Comparison of ENCODE assay signal across 22 cellular contexts in the genomic region with DNA sequence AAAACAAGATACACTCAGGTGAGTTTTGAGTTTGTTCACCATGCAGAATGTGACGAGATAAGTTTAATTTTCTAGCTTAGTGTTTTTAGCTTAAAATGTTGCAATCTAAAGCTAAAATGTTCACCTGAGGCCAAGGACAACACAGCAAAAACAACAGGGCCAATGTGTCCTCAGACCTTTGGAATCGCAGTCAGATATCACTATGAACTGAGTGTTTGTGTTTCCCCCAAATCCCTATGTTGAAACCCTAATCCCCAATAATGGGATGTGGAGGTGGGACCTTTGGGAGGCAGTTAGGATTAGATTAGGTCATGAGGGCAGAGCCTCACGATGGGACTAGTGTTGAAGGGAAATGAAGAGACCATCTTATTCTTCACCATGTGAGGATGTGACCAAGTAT.
DNase-seq lines count a peak whose midpoint lies in the region; ATAC-seq and TF ChIP-seq lines count a peak whose summit lies in the region.
"Had no signal": no experiment of that assay in that cellular context is flagged by ENCODE, and none has a peak within 500 bp of the region (broad histone marks: within the 10 kb centered on the region; RNA-seq: fewer than 3 reads in every experiment).

No MANE protein-coding gene starts in this region.

- H3K9ac ChIP-seq in neuronal stem cell (ENCODE audit: low read depth, low read length, poor library complexity): no peak overlapping the region
- H3K9ac ChIP-seq: BLaER1, GM23248 had no signal

- DNase-seq in GM23338 (ENCODE audit: low spot score) (no peak), endothelial cell (ENCODE audit: low spot score) (no peak), left lobe of liver (ENCODE audit: low spot score) (peak; percentile 70), A673 (ENCODE audit: low spot score) (no peak), dorsolateral prefrontal cortex (no peak), neuronal stem cell (ENCODE audit: low spot score) (no peak)
- DNase-seq: CD4-positive, alpha-beta memory T cell; DMS153; DMS79; GDM1; GM23248; H7; HFFc6 had no signal

- peaks cover 10% of the 10 kb centered on the region for H3F3A ChIP-seq in GM23338 (replicated peaks; ENCODE audit: low read depth)

- H2AFZ ChIP-seq in GM23338 (no peak overlapping the region), neuronal stem cell (ENCODE audit: low read length) (no peak overlapping the region)
- H2AFZ ChIP-seq: GM23248 had no signal

- H3K27me3 Mint-ChIP-seq in GM23338 (ENCODE audit: insufficient read depth, low read depth, poor library complexity): peaks cover 6% of the 10 kb centered on the region
- H3K27me3 Mint-ChIP-seq in endothelial cell (ENCODE audit: unreplicated experiment): peaks cover 5% of the 10 kb centered on the region
- H3K27me3 Mint-ChIP-seq: CD4-positive, alpha-beta memory T cell; IgD-negative memory B cell had no signal

- no TSS peak for BruUV-seq in A673 (replicated peaks; lab: Mats Ljungman, UMichigan)

- H3K36me3 Mint-ChIP-seq in GM23338 (ENCODE audit: low read depth): peaks cover 44% of the 10 kb centered on the region
- H3K36me3 Mint-ChIP-seq in endothelial cell (ENCODE audit: low read depth, unreplicated experiment): peaks cover 37% of the 10 kb centered on the region

- H2BK15ac ChIP-seq in neuronal stem cell (ENCODE audit: low read length): no peak overlapping the region

- no peak overlapping the region for H2AK5ac ChIP-seq in neuronal stem cell (ENCODE audit: low read depth, low read length)

- no peak overlapping the region for H3K4ac ChIP-seq in neuronal stem cell (ENCODE audit: low read length)

- CTCF ChIA-PET in A673 (lab: Charles Lee): no interaction called here

- H3K4me1 ChIP-seq in GM23338 (ENCODE audit: insufficient read depth) (no peaks in the 10 kb centered on the region), mesodermal cell (ENCODE audit: control insufficient read depth, insufficient read depth, low read length, poor library complexity, severe bottlenecking) (peaks cover 4% of the 10 kb centered on the region), A673 (ENCODE audit: insufficient read depth, low read length, poor library complexity, severe bottlenecking) (no peaks in the 10 kb centered on the region), neuronal stem cell (ENCODE audit: control insufficient read depth in 2 of 2, insufficient read depth in 1 of 2, low read depth in 1 of 2, low read length in 2 of 2) (no peaks in the 10 kb centered on the region)
- H3K4me1 ChIP-seq: A549 had no signal

- 0 out of 2 replicates have a peak overlapping the region, but pooled peaks have one; percentile 36 for H3K27ac ChIP-seq in GM23338 (ENCODE audit: low read depth)
- peak overlapping the region; percentile 16 for H3K27ac ChIP-seq in mesodermal cell (ENCODE audit: low read depth, low read length, severe bottlenecking)
- no peak overlapping the region for H3K27ac ChIP-seq in A673 (ENCODE audit: low read depth, low read length, poor library complexity, severe bottlenecking)
- peak overlapping the region in 6 of 59 donors; percentile 0 to 60 (median 19) for H3K27ac ChIP-seq in dorsolateral prefrontal cortex
- H3K27ac ChIP-seq in neuronal stem cell (replicated peaks; ENCODE audit: low read length): no peak overlapping the region
- H3K27ac ChIP-seq: 22Rv1, A549, BLaER1, GM23248, HL-60 had no signal

- H4K20me1 ChIP-seq in GM23338 (replicated peaks; ENCODE audit: insufficient read depth): no peaks in the 10 kb centered on the region
- H4K20me1 ChIP-seq: BLaER1 had no signal

- WGBS in mesodermal cell (ENCODE audit: insufficient coverage in 2 of 2), 2 experiments: 80% methylated on average over 1 of the region's 3 CpGs; no CpG with 5 or more reads in 1 of the 2 experiments
- no CpG with 5 or more reads among the region's 3 CpGs for WGBS in neuronal stem cell (ENCODE audit: extremely low coverage in 2 of 2, insufficient read length in 2 of 2, insufficient replicate concordance in 1 of 2), 2 donors

- no peaks in the 10 kb centered on the region for H3K79me1 ChIP-seq in neuronal stem cell (ENCODE audit: low read depth, low read length)

- no peak overlapping the region for H4K8ac ChIP-seq in neuronal stem cell (ENCODE audit: low read depth, low read length)

- H3K9me3 ChIP-seq in mesodermal cell (ENCODE audit: control insufficient read depth, low read length) (no peaks in the 10 kb centered on the region), A673 (ENCODE audit: low read depth, low read length, poor library complexity, severe bottlenecking) (no peaks in the 10 kb centered on the region), neuronal stem cell (replicated peaks in 1 of 2; ENCODE audit: control insufficient read depth in 2 of 2, insufficient read depth in 1 of 2, low read depth in 1 of 2, low read length in 2 of 2) (peaks cover 5 to 6% of the 10 kb centered on the region in 2 donors)
- H3K9me3 ChIP-seq: A549, BLaER1 had no signal

- H3K27me3 ChIP-seq in GM23338 (ENCODE audit: insufficient read depth) (no peaks in the 10 kb centered on the region), A673 (replicated peaks; ENCODE audit: insufficient read depth, low read depth, low read length, poor library complexity) (no peaks in the 10 kb centered on the region), dorsolateral prefrontal cortex (no peaks in the 10 kb centered on the region), neuronal stem cell (ENCODE audit: control insufficient read depth in 3 of 3, insufficient read depth in 3 of 3, low read depth in 1 of 3, low read length in 3 of 3) (no peaks in the 10 kb centered on the region)
- H3K27me3 ChIP-seq: BLaER1 had no signal

- intact Hi-C loops in A673 (cut with micrococcal nuclease; ENCODE audit: unreplicated experiment): no loop called here
- intact Hi-C loops in dorsolateral prefrontal cortex (cut with DNase I): no loop called here

- no peak overlapping the region for H3K14ac ChIP-seq in neuronal stem cell (ENCODE audit: low read length)

- no peak for TF ChIP-seq CTCF in GM23338 (conservative IDR thresholded peaks at IDR 0.05; ENCODE audit: low read depth in 2 of 2)
- no peak for TF ChIP-seq CTCF in endothelial cell (IDR thresholded peaks at IDR 0.05; ENCODE audit: unreplicated experiment)
- TF ChIP-seq CTCF in A673 (conservative IDR thresholded peaks at IDR 0.05; ENCODE audit: low read depth, low read length): no peak
- no peak for TF ChIP-seq CTCF in dorsolateral prefrontal cortex (IDR thresholded peaks at IDR 0.05 in 54 of 56, conservative IDR thresholded peaks at IDR 0.05 in 2 of 56; ENCODE audit: low read depth in 1 of 56, partially characterized antibody in 56 of 56)

- no peaks in the 10 kb centered on the region for H3K9me2 ChIP-seq in GM23338 (ENCODE audit: insufficient read depth)

- no peak overlapping the region for H3K4me3 Mint-ChIP-seq in GM23338
- no peak overlapping the region for H3K4me3 Mint-ChIP-seq in endothelial cell (ENCODE audit: unreplicated experiment)
- H3K4me3 Mint-ChIP-seq: CD14-positive monocyte; CD4-positive, alpha-beta memory T cell; HFFc6; IgD-negative memory B cell had no signal

- ATAC-seq in GM23338 (no peak), left lobe of liver (peak; percentile 88), GM18867 (IDR thresholded peaks at IDR 0.05; ENCODE audit: unreplicated experiment) (no peak)
- ATAC-seq: A549, HCT116 had no signal

- H3K18ac ChIP-seq in neuronal stem cell (ENCODE audit: low read length): no peak overlapping the region

- no peak overlapping the region for H2BK5ac ChIP-seq in neuronal stem cell (ENCODE audit: low read length)

- H2BK12ac ChIP-seq in neuronal stem cell (ENCODE audit: low read length): no peak overlapping the region

- H3K79me2 ChIP-seq in GM23338 (replicated peaks; ENCODE audit: insufficient read depth): 0 out of 2 replicates have a peak, but pooled peaks cover under 1% of the 10 kb centered on the region

- POLR2A ChIA-PET in A673 (lab: Charles Lee; ENCODE audit: low non-redundant PET): no interaction called here

- H3K23ac ChIP-seq in neuronal stem cell (ENCODE audit: low read depth, low read length, poor library complexity): no peak overlapping the region

- H3K4me3 ChIP-seq in GM23338 (no peak overlapping the region), mesodermal cell (ENCODE audit: extremely low read depth, insufficient read depth, low read length, poor library complexity, severe bottlenecking) (no peak overlapping the region), A673 (ENCODE audit: low read depth, low read length, poor library complexity, severe bottlenecking) (no peak overlapping the region), dorsolateral prefrontal cortex (no peak overlapping the region), neuronal stem cell (ENCODE audit: low read length in 2 of 2) (no peak overlapping the region)
- H3K4me3 ChIP-seq: A549, BLaER1, GM23248 had no signal

- peaks cover 13% of the 10 kb centered on the region for H3K9me3 Mint-ChIP-seq in GM23338
- no peaks in the 10 kb centered on the region for H3K9me3 Mint-ChIP-seq in endothelial cell (ENCODE audit: unreplicated experiment)
- H3K9me3 Mint-ChIP-seq: CD4-positive, alpha-beta memory T cell; HFFc6; IgD-negative memory B cell had no signal

- H3K4me2 ChIP-seq in GM23338 (no peak overlapping the region), neuronal stem cell (ENCODE audit: insufficient read depth, low read length, poor library complexity, severe bottlenecking) (no peak overlapping the region)
- H3K4me2 ChIP-seq: A549, BLaER1 had no signal

- H2BK120ac ChIP-seq in neuronal stem cell (ENCODE audit: low read depth, low read length): no peak overlapping the region

- H3K4me1 Mint-ChIP-seq in GM23338 (0 out of 3 replicates have a peak, but pooled peaks cover 3% of the 10 kb centered on the region), endothelial cell (ENCODE audit: unreplicated experiment) (peaks cover 12% of the 10 kb centered on the region)
- H3K4me1 Mint-ChIP-seq: CD4-positive, alpha-beta memory T cell had no signal

- no peak overlapping the region for H4K91ac ChIP-seq in neuronal stem cell (ENCODE audit: low read depth, low read length, poor library complexity)

- H3K36me3 ChIP-seq in GM23338 (ENCODE audit: insufficient read depth): peaks cover 8% of the 10 kb centered on the region
- peaks cover 59% of the 10 kb centered on the region for H3K36me3 ChIP-seq in mesodermal cell (ENCODE audit: control insufficient read depth, insufficient read depth, low read length)
- H3K36me3 ChIP-seq in A673 (ENCODE audit: insufficient read depth, low read length, poor library complexity, severe bottlenecking): peaks cover 16% of the 10 kb centered on the region
- H3K36me3 ChIP-seq in neuronal stem cell (replicated peaks in 1 of 2; ENCODE audit: control insufficient read depth in 2 of 2, insufficient read depth in 2 of 2, low read length in 2 of 2): peaks cover 6 to 33% of the 10 kb centered on the region in 2 donors

- no peak overlapping the region for H3K27ac Mint-ChIP-seq in GM23338
- H3K27ac Mint-ChIP-seq in endothelial cell (ENCODE audit: unreplicated experiment): peak overlapping the region; percentile 3
- H3K27ac Mint-ChIP-seq: CD4-positive, alpha-beta memory T cell had no signal

TF ChIP-seq in GM23338, 12 proteins besides CTCF, POLR2A, EP300 and RAD21 (continues in another document):
- TF ChIP-seq CREB1 (CRISPR knock-in tag; IDR thresholded peaks at IDR 0.05; ENCODE audit: low read depth): no peak
- TF ChIP-seq JUNB (IDR thresholded peaks at IDR 0.05; ENCODE audit: unreplicated experiment): no peak
- no peak for TF ChIP-seq STAT1 (IDR thresholded peaks at IDR 0.05; ENCODE audit: unreplicated experiment)
- no peak for TF ChIP-seq ZNF331 (CRISPR knock-in tag; IDR thresholded peaks at IDR 0.05; ENCODE audit: low read depth)
- TF ChIP-seq NANOG (IDR thresholded peaks at IDR 0.05; ENCODE audit: borderline replicate concordance): no peak

Comparison
In these comparisons a context has a peak if more than half of its experiments do, and no peak if none do; other contexts are left out.
1. H3K27ac ChIP-seq: peak in GM23338 (single experiment) and mesodermal cell (single experiment); none in A673 (single experiment) and neuronal stem cell (single experiment).